34 cellular contexts compared by ENCODE assay signal in the genomic region with DNA sequence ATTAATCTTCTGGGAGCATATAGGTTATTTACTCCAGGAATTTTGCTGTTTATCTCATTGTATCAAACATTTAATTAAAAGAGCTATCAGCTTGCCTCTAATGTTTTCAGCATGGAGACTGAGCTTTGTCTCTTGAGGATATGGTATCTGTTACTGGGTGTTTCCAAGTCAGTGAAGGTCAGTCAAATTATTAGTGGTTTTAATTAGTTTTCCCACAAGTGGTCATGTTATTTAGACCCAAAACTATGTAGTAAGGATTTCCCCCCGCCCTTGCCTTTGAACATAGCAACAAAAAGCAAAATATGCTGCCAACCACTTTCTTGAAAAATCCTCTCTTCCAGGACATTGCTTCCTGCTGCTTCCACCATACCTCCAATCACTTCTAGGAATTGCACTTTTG.
"Had no signal": no experiment of that assay in that cellular context is flagged by ENCODE, and none has a peak within 500 bp of the region (broad histone marks: within the 10 kb centered on the region; RNA-seq: fewer than 3 reads in every experiment).

No MANE protein-coding gene starts in this region.

- H3K36me3 Mint-ChIP-seq: activated CD4-positive, alpha-beta memory T cell treated with anti-CD3 and anti-CD28 coated beads for 36 hours; activated CD8-positive, alpha-beta memory T cell treated with anti-CD3 and anti-CD28 coated beads, Interleukin-2, amount 10 ng/mL, durations not matched to agents 7 days and 5 days; activated naive CD4-positive, alpha-beta T cell treated with anti-CD3 and anti-CD28 coated beads, Interleukin-2, amount 10 ng/mL, durations not matched to agents 7 days and 5 days; activated naive CD4-positive, alpha-beta T cell treated with anti-CD3 and anti-CD28 coated beads, Interleukin-2, amount 50 U/mL, for 72 hours; activated naive CD8-positive, alpha-beta T cell treated with anti-CD3 and anti-CD28 coated beads, Interleukin-2, amount 10 ng/mL, durations not matched to agents 7 days and 5 days; brain had no signal

- H3K4me1 ChIP-seq: ascending aorta, breast epithelium, colonic mucosa, heart left ventricle had no signal

- H3K27ac ChIP-seq: ascending aorta, breast epithelium, cardiac muscle cell, colonic mucosa, heart left ventricle, WERI-Rb-1 had no signal

- FAIRE-seq: endometrium, frontal cortex had no signal

- H3K9me3 ChIP-seq: ascending aorta, breast epithelium, colonic mucosa, heart left ventricle had no signal

- H3K27me3 ChIP-seq: ascending aorta, breast epithelium, cardiac muscle cell, colonic mucosa had no signal

- H3K4me1 Mint-ChIP-seq: activated CD4-positive, alpha-beta T cell treated with anti-CD3 and anti-CD28 coated beads for 36 hours; activated CD4-positive, alpha-beta T cell treated with anti-CD3 and anti-CD28 coated beads, Interleukin-2, amount 10 ng/mL, durations not matched to agents 24 days and 14 days; activated CD8-positive, alpha-beta memory T cell treated with anti-CD3 and anti-CD28 coated beads, Interleukin-2, amount 10 ng/mL, durations not matched to agents 7 days and 5 days; activated naive CD4-positive, alpha-beta T cell treated with anti-CD3 and anti-CD28 coated beads, Interleukin-2, amount 10 ng/mL, durations not matched to agents 7 days and 5 days; activated naive CD8-positive, alpha-beta T cell treated with anti-CD3 and anti-CD28 coated beads, Interleukin-2, amount 10 ng/mL, durations not matched to agents 7 days and 5 days; T-helper 17 cell had no signal

- H3K9me3 Mint-ChIP-seq: activated CD4-positive, alpha-beta memory T cell treated with anti-CD3 and anti-CD28 coated beads for 36 hours; activated CD4-positive, alpha-beta T cell treated with anti-CD3 and anti-CD28 coated beads, Interleukin-2, amount 10 ng/mL, durations not matched to agents 24 days and 14 days; activated T-helper 2 cell treated with anti-CD3 and anti-CD28 coated beads, Interferon-gamma antibody, Interleukin-2, Interleukin-4, amounts not matched to agents 10 μg/mL and 5 μg/mL and 100 μg/mL, durations not matched to agents 14 hours and 24 hours and 36 hours; brain had no signal

- H3K4me3 Mint-ChIP-seq: activated CD4-positive, alpha-beta memory T cell treated with anti-CD3 and anti-CD28 coated beads for 36 hours; activated CD4-positive, alpha-beta T cell treated with anti-CD3 and anti-CD28 coated beads for 36 hours; activated CD4-positive, alpha-beta T cell treated with anti-CD3 and anti-CD28 coated beads, Interleukin-2, amount 10 ng/mL, durations not matched to agents 24 days and 14 days; activated CD8-positive, alpha-beta memory T cell treated with anti-CD3 and anti-CD28 coated beads, Interleukin-2, amount 10 ng/mL, durations not matched to agents 7 days and 5 days; activated CD8-positive, alpha-beta T cell treated with anti-CD3 and anti-CD28 coated beads, Interleukin-2, amount 10 ng/mL, durations not matched to agents 7 days and 5 days; activated naive CD4-positive, alpha-beta T cell treated with anti-CD3 and anti-CD28 coated beads, Interleukin-2, amount 10 ng/mL, durations not matched to agents 7 days and 5 days; activated naive CD8-positive, alpha-beta T cell treated with anti-CD3 and anti-CD28 coated beads, Interleukin-2, amount 10 ng/mL, durations not matched to agents 7 days and 5 days; activated T-helper 1 cell treated with anti-CD3 and anti-CD28 coated beads, Interleukin-12 subunit alpha, Interleukin-12 subunit beta, Interleukin-2, Interleukin-4 antibody, amounts not matched to agents 30 ng/mL and 10 ng/mL and 1 ng/mL, durations not matched to agents 14 hours and 24 hours and 36 hours; brain; T-helper 17 cell; T-helper 2 cell treated with Interferon-gamma antibody and Interleukin-4, amounts not matched to agents 5 μg/mL and 100 μg/mL, for 36 hours had no signal

- H3K27ac Mint-ChIP-seq: activated CD4-positive, alpha-beta memory T cell treated with anti-CD3 and anti-CD28 coated beads for 36 hours; activated CD4-positive, alpha-beta T cell treated with anti-CD3 and anti-CD28 coated beads for 36 hours; activated CD4-positive, alpha-beta T cell treated with anti-CD3 and anti-CD28 coated beads, Interleukin-2, amount 10 ng/mL, durations not matched to agents 24 days and 14 days; activated CD8-positive, alpha-beta memory T cell treated with anti-CD3 and anti-CD28 coated beads, Interleukin-2, amount 10 ng/mL, durations not matched to agents 7 days and 5 days; activated CD8-positive, alpha-beta T cell treated with anti-CD3 and anti-CD28 coated beads, Interleukin-2, amount 10 ng/mL, durations not matched to agents 7 days and 5 days; activated naive CD4-positive, alpha-beta T cell treated with anti-CD3 and anti-CD28 coated beads, Interleukin-2, amount 10 ng/mL, durations not matched to agents 7 days and 5 days; activated naive CD4-positive, alpha-beta T cell treated with anti-CD3 and anti-CD28 coated beads, Interleukin-2, amount 50 U/mL, for 72 hours; activated naive CD8-positive, alpha-beta T cell treated with anti-CD3 and anti-CD28 coated beads, Interleukin-2, amount 10 ng/mL, durations not matched to agents 7 days and 5 days; activated T-helper 1 cell treated with anti-CD3 and anti-CD28 coated beads, Interleukin-12 subunit alpha, Interleukin-12 subunit beta, Interleukin-2, Interleukin-4 antibody, amounts not matched to agents 30 ng/mL and 10 ng/mL and 1 ng/mL, durations not matched to agents 14 hours and 24 hours and 36 hours; activated T-helper 2 cell treated with anti-CD3 and anti-CD28 coated beads, Interferon-gamma antibody, Interleukin-2, Interleukin-4, amounts not matched to agents 10 μg/mL and 5 μg/mL and 100 μg/mL, durations not matched to agents 14 hours and 24 hours and 36 hours; brain; T-helper 17 cell; T-helper 2 cell treated with Interferon-gamma antibody and Interleukin-4, amounts not matched to agents 5 μg/mL and 100 μg/mL, for 36 hours had no signal

- H3K36me3 ChIP-seq: ascending aorta, breast epithelium, cardiac muscle cell, colonic mucosa, heart left ventricle, WERI-Rb-1 had no signal

- H3K4me3 ChIP-seq: ascending aorta, breast epithelium, cardiac muscle cell, colonic mucosa, heart left ventricle had no signal

- DNase-seq: activated CD4-positive, alpha-beta memory T cell treated with anti-CD3 and anti-CD28 coated beads for 36 hours; activated CD4-positive, alpha-beta T cell treated with anti-CD3 and anti-CD28 coated beads for 36 hours; activated CD4-positive, alpha-beta T cell treated with anti-CD3 and anti-CD28 coated beads, Interleukin-2, amount 10 ng/mL, durations not matched to agents 24 days and 14 days; activated CD4-positive, CD25-positive, alpha-beta regulatory T cell; activated CD4-positive, CD25-positive, alpha-beta regulatory T cell treated with anti-CD3 and anti-CD28 coated beads, Interleukin-2, amount 50 U/mL, for 72 hours; activated CD8-positive, alpha-beta memory T cell treated with anti-CD3 and anti-CD28 coated beads, Interleukin-2, amount 10 ng/mL, durations not matched to agents 7 days and 5 days; activated CD8-positive, alpha-beta memory T cell treated with anti-CD3 and anti-CD28 coated beads, Interleukin-2, amount 50 U/mL, for 4 hours; activated CD8-positive, alpha-beta T cell treated with anti-CD3 and anti-CD28 coated beads, Interleukin-2, amount 10 ng/mL, durations not matched to agents 7 days and 5 days; activated effector memory CD4-positive, alpha-beta T cell treated with anti-CD3 and anti-CD28 coated beads, Interleukin-2, amount 50 U/mL, for 16 hours; activated naive CD4-positive, alpha-beta T cell treated with anti-CD3 and anti-CD28 coated beads, Interleukin-2, amount 10 ng/mL, durations not matched to agents 7 days and 5 days; activated naive CD8-positive, alpha-beta T cell treated with anti-CD3 and anti-CD28 coated beads, Interleukin-2, amount 10 ng/mL, durations not matched to agents 7 days and 5 days; activated T-cell treated with anti-CD3 and anti-CD28 coated beads, Interleukin-2, amount 50 U/mL, for 1 hour; activated T-cell treated with anti-CD3 and anti-CD28 coated beads, Interleukin-2, amount 50 U/mL, for 48 hours; central memory CD4-positive, alpha-beta T cell; cerebellar nuclear complex; colonic mucosa; effector CD8-positive, alpha-beta T cell; foreskin fibroblast; glutamatergic neuron; heart left ventricle; T-helper 1 cell; T-helper 17 cell; T1000; WERI-Rb-1 had no signal

- H3K27me3 Mint-ChIP-seq: activated CD4-positive, alpha-beta memory T cell treated with anti-CD3 and anti-CD28 coated beads for 36 hours; activated CD4-positive, alpha-beta T cell treated with anti-CD3 and anti-CD28 coated beads, Interleukin-2, amount 10 ng/mL, durations not matched to agents 24 days and 14 days; activated CD8-positive, alpha-beta memory T cell treated with anti-CD3 and anti-CD28 coated beads, Interleukin-2, amount 10 ng/mL, durations not matched to agents 7 days and 5 days; activated naive CD4-positive, alpha-beta T cell treated with anti-CD3 and anti-CD28 coated beads, Interleukin-2, amount 10 ng/mL, durations not matched to agents 7 days and 5 days; activated naive CD8-positive, alpha-beta T cell treated with anti-CD3 and anti-CD28 coated beads, Interleukin-2, amount 10 ng/mL, durations not matched to agents 7 days and 5 days; T-helper 17 cell had no signal
